In the genomic region with DNA sequence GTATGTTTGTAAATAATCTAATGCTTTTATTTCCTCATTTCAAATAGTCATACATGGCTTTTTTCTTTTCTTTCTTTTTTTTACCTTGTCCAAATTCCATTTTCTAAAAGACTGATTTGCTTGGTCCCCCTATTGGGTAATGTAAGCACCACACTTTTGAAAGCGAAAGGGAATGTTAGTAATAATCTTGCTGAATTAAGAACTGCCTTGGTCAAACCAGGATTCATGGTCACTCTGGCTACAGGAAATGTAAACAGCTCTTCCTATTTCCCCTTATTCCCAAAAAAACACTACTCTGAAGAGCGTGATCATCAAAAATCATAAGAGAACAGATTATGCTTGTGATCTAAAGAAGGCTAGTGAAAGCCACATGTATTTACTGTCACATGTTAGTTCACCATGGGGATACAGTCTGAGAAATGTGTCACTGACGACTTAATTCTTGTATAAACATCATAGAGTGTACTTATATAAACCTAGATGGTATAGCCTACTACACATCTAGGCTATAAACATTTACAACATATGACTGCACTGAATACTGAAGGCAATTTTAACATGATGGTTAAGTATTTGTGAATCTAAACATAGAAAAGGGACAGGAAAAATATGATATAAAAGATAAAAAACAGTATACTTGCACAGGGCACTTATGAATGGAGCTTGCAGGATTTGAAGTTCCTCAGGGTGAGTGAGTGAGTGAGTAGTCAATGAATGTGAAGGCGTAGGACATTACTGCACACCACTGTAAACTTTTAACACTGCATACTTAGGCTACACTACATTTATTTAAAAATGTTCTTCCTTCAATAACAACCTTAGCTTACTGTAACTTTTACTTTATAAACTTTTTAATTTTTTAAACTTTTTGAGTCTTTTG, we compare ENCODE assay signal across 13 cellular contexts.
A peak's percentile ranks its signal among the peaks of the same experiment; 100 is the strongest.
DNase-seq lines count a peak whose midpoint lies in the region; ATAC-seq and TF ChIP-seq lines count a peak whose summit lies in the region.
"Had no signal": no experiment of that assay in that cellular context is flagged by ENCODE, and none has a peak within 500 bp of the region (broad histone marks: within the 10 kb centered on the region; RNA-seq: fewer than 3 reads in every experiment).

No MANE protein-coding gene starts in this region.

- H4K20me1 ChIP-seq in smooth muscle cell (ENCODE audit: low read depth), result peaks cover 19% of the 10 kb centered on the region

- H3K9me3 ChIP-seq in smooth muscle cell (replicated peaks; ENCODE audit: low read depth), result no peaks in the 10 kb centered on the region
- H3K9me3 ChIP-seq: A549, thoracic aorta had no signal

- H3K27ac Mint-ChIP-seq in activated CD4-positive, alpha-beta T cell treated with anti-CD3 and anti-CD28 coated beads, Interleukin-2, amount 10 ng/mL, durations not matched to agents 24 days and 14 days, result peak overlapping the region; percentile 1
- peak overlapping the region; percentile 39 for H3K27ac Mint-ChIP-seq in activated naive CD8-positive, alpha-beta T cell treated with anti-CD3 and anti-CD28 coated beads for 36 hours

- no peaks in the 10 kb centered on the region for H3F3A ChIP-seq in smooth muscle cell (ENCODE audit: low read depth)

- TF ChIP-seq CTCF in foreskin keratinocyte (conservative IDR thresholded peaks at IDR 0.05) (no peak), smooth muscle cell (IDR thresholded peaks at IDR 0.05; ENCODE audit: borderline replicate concordance, insufficient read depth, poor library complexity, severe bottlenecking) (peak; percentile 15)

- no peaks in the 10 kb centered on the region for H3K27me3 ChIP-seq in foreskin keratinocyte
- no peaks in the 10 kb centered on the region for H3K27me3 ChIP-seq in smooth muscle cell (ENCODE audit: low read depth)

- H3K27ac ChIP-seq in foreskin keratinocyte (no peak overlapping the region), smooth muscle cell (ENCODE audit: low read depth) (peak overlapping the region; percentile 67)
- H3K27ac ChIP-seq: A549, thoracic aorta had no signal

- no peaks in the 10 kb centered on the region for H3K79me2 ChIP-seq in smooth muscle cell (ENCODE audit: low read depth)

- intact Hi-C loops in activated CD4-positive, alpha-beta T cell treated with anti-CD3 and anti-CD28 coated beads, Interleukin-2, amount 10 ng/mL, durations not matched to agents 24 days and 14 days (cut with micrococcal nuclease), result no loop called here

- no peak overlapping the region for H3K4me3 ChIP-seq in smooth muscle cell
- H3K4me3 ChIP-seq: A549, thoracic aorta had no signal

- peak overlapping the region; percentile 42 for H3K4me2 ChIP-seq in smooth muscle cell
- H3K4me2 ChIP-seq: A549 had no signal

- no peaks in the 10 kb centered on the region for H3K9me3 Mint-ChIP-seq in activated CD4-positive, alpha-beta T cell treated with anti-CD3 and anti-CD28 coated beads, Interleukin-2, amount 10 ng/mL, durations not matched to agents 24 days and 14 days
- no peaks in the 10 kb centered on the region for H3K9me3 Mint-ChIP-seq in activated naive CD8-positive, alpha-beta T cell treated with anti-CD3 and anti-CD28 coated beads for 36 hours

- H3K36me3 ChIP-seq in smooth muscle cell (ENCODE audit: low read depth), result peaks cover 6% of the 10 kb centered on the region
- H3K36me3 ChIP-seq: thoracic aorta had no signal

- H3K4me3 Mint-ChIP-seq in activated CD4-positive, alpha-beta T cell treated with anti-CD3 and anti-CD28 coated beads, Interleukin-2, amount 10 ng/mL, durations not matched to agents 24 days and 14 days, result no peak overlapping the region
- H3K4me3 Mint-ChIP-seq in activated naive CD8-positive, alpha-beta T cell treated with anti-CD3 and anti-CD28 coated beads for 36 hours, result no peak overlapping the region

- H3K4me1 Mint-ChIP-seq in activated CD4-positive, alpha-beta T cell treated with anti-CD3 and anti-CD28 coated beads, Interleukin-2, amount 10 ng/mL, durations not matched to agents 24 days and 14 days, result peaks cover 4% of the 10 kb centered on the region
- H3K4me1 Mint-ChIP-seq in activated naive CD8-positive, alpha-beta T cell treated with anti-CD3 and anti-CD28 coated beads for 36 hours, result no peaks in the 10 kb centered on the region

- H2AFZ ChIP-seq in smooth muscle cell (ENCODE audit: low read depth), result no peak overlapping the region

- 49% methylated on average over 4 of the region's 4 CpGs for WGBS in smooth muscle cell (ENCODE audit: low lambda C conversion rate)

- peaks cover 23% of the 10 kb centered on the region for H3K36me3 Mint-ChIP-seq in activated CD4-positive, alpha-beta T cell treated with anti-CD3 and anti-CD28 coated beads, Interleukin-2, amount 10 ng/mL, durations not matched to agents 24 days and 14 days (ENCODE audit: low read depth)
- peaks cover 9% of the 10 kb centered on the region for H3K36me3 Mint-ChIP-seq in activated naive CD8-positive, alpha-beta T cell treated with anti-CD3 and anti-CD28 coated beads for 36 hours

- H3K4me1 ChIP-seq in foreskin keratinocyte (no peaks in the 10 kb centered on the region), smooth muscle cell (ENCODE audit: low read depth) (no peaks in the 10 kb centered on the region)
- H3K4me1 ChIP-seq: A549 had no signal

- no peak for DNase-seq in activated CD4-positive, alpha-beta T cell treated with anti-CD3 and anti-CD28 coated beads, Interleukin-2, amount 10 ng/mL, durations not matched to agents 24 days and 14 days
- no peak for DNase-seq in activated CD4-positive, alpha-beta T cell treated with anti-CD3 and anti-CD28 coated beads for 48 hours
- DNase-seq in activated naive CD8-positive, alpha-beta T cell treated with anti-CD3 and anti-CD28 coated beads for 36 hours, result no peak
- no peak for DNase-seq in foreskin keratinocyte
- DNase-seq in smooth muscle cell (lab: John Stamatoyannopoulos, UW; ENCODE audit: unreplicated experiment), result no peak
- DNase-seq in NCI-H510A (lab: John Stamatoyannopoulos, UW), result no peak
- no peak for DNase-seq in activated effector memory CD4-positive, alpha-beta T cell treated with anti-CD3 and anti-CD28 coated beads, Interleukin-2, amount 50 U/mL, for 16 hours
- DNase-seq in NCI-H2227 (lab: John Stamatoyannopoulos, UW; ENCODE audit: unreplicated experiment), result no peak
- DNase-seq: glutamatergic neuron; NCI-H2029 treated with DMSO at 0.1 percent for 48 hours; stimulated activated CD4-positive, alpha-beta T cell treated with anti-CD3 and anti-CD28 coated beads, Interleukin-4, amount 100 ng/mL, for 24 hours had no signal

- no peaks in the 10 kb centered on the region for H3K27me3 Mint-ChIP-seq in activated CD4-positive, alpha-beta T cell treated with anti-CD3 and anti-CD28 coated beads, Interleukin-2, amount 10 ng/mL, durations not matched to agents 24 days and 14 days
- H3K27me3 Mint-ChIP-seq in activated naive CD8-positive, alpha-beta T cell treated with anti-CD3 and anti-CD28 coated beads for 36 hours, result no peaks in the 10 kb centered on the region

- peak overlapping the region; percentile 36 for H3K9ac ChIP-seq in smooth muscle cell (ENCODE audit: low read depth)

- peak; percentile 94 for ATAC-seq in foreskin keratinocyte
- ATAC-seq: A549 had no signal
